In genomic region chr10:114405011-114405350, GRCh38 we compare ENCODE assay signal across 12 cellular contexts. TPM values are rescaled to one million over a fixed set of nuclear protein-coding genes. Genes with fewer than 3 reads are reported as not detected.
A peak's percentile ranks its signal among the peaks of the same experiment; 100 is the strongest.
DNase-seq lines count a peak whose midpoint lies in the region; ATAC-seq, FAIRE-seq and TF ChIP-seq lines count a peak whose summit lies in the region.
"Had no signal": no experiment of that assay in that cellular context is flagged by ENCODE, and none has a peak within 500 bp of the region (broad histone marks: within the 10 kb centered on the region; RNA-seq: fewer than 3 reads in every experiment).

No MANE protein-coding gene starts in this region.

- TF ChIP-seq POLR2A in body of pancreas (IDR thresholded peaks at IDR 0.05), result peak in 1 of 3 donors; percentile 28
- no peak for TF ChIP-seq POLR2A in gastrocnemius medialis (IDR thresholded peaks at IDR 0.05)
- TF ChIP-seq POLR2A in GM12892 (IDR thresholded peaks at IDR 0.05; ENCODE audit: low read depth, low read length), result no peak

- H3K36me3 ChIP-seq in H7 (replicated peaks; ENCODE audit: control insufficient read depth, insufficient read depth, low read length), result no peaks in the 10 kb centered on the region
- H3K36me3 ChIP-seq in body of pancreas (replicated peaks in 1 of 2; ENCODE audit: insufficient read depth in 1 of 2, low read depth in 2 of 2), result no peaks in the 10 kb centered on the region
- H3K36me3 ChIP-seq in keratinocyte (ENCODE audit: control insufficient read depth in 2 of 2, extremely low read depth in 1 of 2, insufficient read depth in 2 of 2, low read length in 2 of 2), result no peaks in the 10 kb centered on the region
- H3K36me3 ChIP-seq in gastrocnemius medialis, result no peaks in the 10 kb centered on the region
- H3K36me3 ChIP-seq: neutrophil had no signal

- 32 to 48% methylated on average over 10 to 16 of the region's 16 CpGs for WGBS in body of pancreas, 2 donors

- H4K20me1 ChIP-seq in keratinocyte (ENCODE audit: control insufficient read depth, extremely low read depth, insufficient read depth, low read length), result no peaks in the 10 kb centered on the region

- intact Hi-C loops in body of pancreas (cut with DNase I) (no loop called here), gastrocnemius medialis (cut with DNase I; ENCODE audit: low total_unique reads) (loop anchor here (10.0 kb wide), 1 partner anchor 100 kb away; no protein-coding TSS in a partner anchor)

- H3K27ac ChIP-seq in body of pancreas (peak overlapping the region in 3 of 4 donors; percentile 61 to 71 (median 71)), keratinocyte (ENCODE audit: control insufficient read depth, insufficient read depth, low read length) (peak overlapping the region; percentile 83), gastrocnemius medialis (no peak overlapping the region)
- H3K27ac ChIP-seq: neutrophil had no signal

- H3K9me3 ChIP-seq in body of pancreas, result no peaks in the 10 kb centered on the region
- no peaks in the 10 kb centered on the region for H3K9me3 ChIP-seq in keratinocyte (ENCODE audit: control insufficient read depth, low read depth, low read length)
- H3K9me3 ChIP-seq in gastrocnemius medialis, result no peaks in the 10 kb centered on the region
- H3K9me3 ChIP-seq: neutrophil had no signal

- peaks cover 41% of the 10 kb centered on the region for H3K79me2 ChIP-seq in keratinocyte (ENCODE audit: control insufficient read depth, insufficient read depth, low read length)

- peaks cover 37% of the 10 kb centered on the region for H3K4me1 ChIP-seq in body of pancreas
- peaks cover 48% of the 10 kb centered on the region for H3K4me1 ChIP-seq in keratinocyte (ENCODE audit: control insufficient read depth, extremely low read depth, insufficient read depth, low read length)
- H3K4me1 ChIP-seq in gastrocnemius medialis, result peaks cover 15 to 19% of the 10 kb centered on the region in 2 donors

- H3K4me2 ChIP-seq in keratinocyte (ENCODE audit: control insufficient read depth, extremely low read depth, insufficient read depth, low read depth, low read length), result peak overlapping the region; percentile 87

- H3K9ac ChIP-seq in keratinocyte (ENCODE audit: control insufficient read depth, extremely low read depth, insufficient read depth, low read length), result peak overlapping the region; percentile 83

- peaks cover 42% of the 10 kb centered on the region for H3K27me3 ChIP-seq in H7 (ENCODE audit: control insufficient read depth, insufficient read depth, low read length)
- H3K27me3 ChIP-seq in body of pancreas, result no peaks in the 10 kb centered on the region
- no peaks in the 10 kb centered on the region for H3K27me3 ChIP-seq in keratinocyte (ENCODE audit: control insufficient read depth, extremely low read depth, insufficient read depth, low read length)
- H3K27me3 ChIP-seq in gastrocnemius medialis, result peaks cover 31 to 36% (median 33%) of the 10 kb centered on the region in 3 donors

- DNase-seq in H7 (no peak), body of pancreas (peak; percentile 18 to 57 (median 34)), keratinocyte (ENCODE audit: low read depth, low spot score) (no peak), gastrocnemius medialis (no peak), NCI-H1930 (lab: John Stamatoyannopoulos, UW) (no peak), GM12892 (ENCODE audit: insufficient read length) (no peak), NCI-H2227 (lab: John Stamatoyannopoulos, UW; ENCODE audit: unreplicated experiment) (no peak)
- no peak for DNase-seq in stimulated activated naive CD4-positive, alpha-beta T cell (lab: John Stamatoyannopoulos, UW)
- DNase-seq: activated CD4-positive, alpha-beta T cell treated with anti-CD3 and anti-CD28 coated beads, Interleukin-2, amount 50 U/mL, for 1 hour; CD8-positive, alpha-beta memory T cell; NCI-H1694 treated with DMSO at 0.1 percent for 48 hours had no signal

- in situ Hi-C loops in gastrocnemius medialis (cut with MboI; ENCODE audit: low sequenced_read_pairs in 4 of 4), result no loop called here

- H3K4me3 ChIP-seq in H7 (ENCODE audit: insufficient read depth, low read depth, low read length), result peak overlapping the region; percentile 60
- H3K4me3 ChIP-seq in body of pancreas, result peak overlapping the region in 1 of 2 donors; percentile 54
- peak overlapping the region; percentile 76 to 96 (median 92) for H3K4me3 ChIP-seq in keratinocyte (ENCODE audit: control insufficient read depth in 2 of 3, extremely low read depth in 1 of 3, insufficient read depth in 2 of 3, low read depth in 1 of 3, low read length in 3 of 3)
- H3K4me3 ChIP-seq in gastrocnemius medialis, result peak overlapping the region in 3 of 4 donors; percentile 57 to 64 (median 64)

- TF ChIP-seq CTCF in body of pancreas (IDR thresholded peaks at IDR 0.05) (no peak), keratinocyte (optimal IDR thresholded peaks at IDR 0.05 in 1 of 3, IDR thresholded peaks at IDR 0.05 in 1 of 3, conservative IDR thresholded peaks at IDR 0.05 in 1 of 3; ENCODE audit: extremely low read depth in 1 of 3, insufficient read depth in 2 of 3, low read length in 3 of 3) (no peak), gastrocnemius medialis (IDR thresholded peaks at IDR 0.05 in 4 of 5, conservative IDR thresholded peaks at IDR 0.05 in 1 of 5) (no peak)

- peak overlapping the region; percentile 88 for H2AFZ ChIP-seq in keratinocyte (ENCODE audit: control insufficient read depth, low read length)

- FAIRE-seq in keratinocyte (lab: Jason Lieb, UNC) (no peak), GM12892 (lab: Jason Lieb, UNC) (no peak)

- dilution Hi-C loops in keratinocyte (cut with MboI; ENCODE audit: extremely low pct_ligation_motif_present, low sequenced_read_pairs), result no loop called here

- H3K9me1 ChIP-seq in keratinocyte (ENCODE audit: control insufficient read depth, extremely low read depth, insufficient read depth, low read length), result no peaks in the 10 kb centered on the region

- ATAC-seq in body of pancreas, result peak; percentile 13
- no peak for ATAC-seq in gastrocnemius medialis

RNA-seq across cellular contexts. Expression of gene AFAP1L2, which starts 0.7 kb away (rescaled TPM):
- 2.0 and 2.1 TPM in 2 replicates for total RNA-seq in H7 (2014; rRNA removed; shearing (Covaris generic))
- 10 to 100 TPM; 10.5 to 17.9 TPM for total RNA-seq in body of pancreas
- 36.8 to 52.5 TPM (median 40.4 TPM) in 3 replicates for polyA plus RNA-seq in keratinocyte
- 20.8 TPM for polyA plus RNA-seq in keratinocyte (2011; ENCODE audit: low read depth)
- polyA plus RNA-seq in keratinocyte (2011; cell fraction: cytosol; rRNA removed), result 29.7 and 35.5 TPM in 2 replicates
- polyA plus RNA-seq in keratinocyte (2011; cell fraction: nucleus; rRNA removed), result 69.0 and 69.2 TPM in 2 replicates
- polyA plus RNA-seq in keratinocyte (2012; ENCODE audit: low replicate concordance), result 13.0 and 44.6 TPM in 2 replicates
- polyA minus RNA-seq in keratinocyte, result 49.9 to 74.0 TPM (median 61.2 TPM) in 3 replicates
- polyA minus RNA-seq in keratinocyte (2011; cell fraction: cytosol; rRNA and poly(A)+ RNA removed), result 44.5 TPM
- 47.1 and 58.1 TPM in 2 replicates for polyA minus RNA-seq in keratinocyte (2011; cell fraction: nucleus; rRNA and poly(A)+ RNA removed)
- 1 to 10 TPM; 1.3 to 3.5 (median 2.1) TPM for total RNA-seq in gastrocnemius medialis
- polyA plus RNA-seq in GM12892 (2012; ENCODE audit: missing spikeins), result 4.2 TPM

Comparison
In these comparisons a context has a peak if more than half of its experiments do, and no peak if none do; other contexts are left out.
1. DNase-seq: peak in body of pancreas (4 of 4); none in H7 (single experiment), keratinocyte (single experiment), gastrocnemius medialis (0 of 2), NCI-H1930 (0 of 2), stimulated activated naive CD4-positive, alpha-beta T cell (0 of 6), GM12892 (single experiment) and NCI-H2227 (single experiment).
2. H3K27ac ChIP-seq: peak in body of pancreas (3 of 4) and keratinocyte (single experiment); none in gastrocnemius medialis (0 of 4).